In genomic region chr7:108030536-108030935, GRCh38 we compare ENCODE assay signal across 19 cellular contexts. TPM values are rescaled to one million over a fixed set of nuclear protein-coding genes. Genes with fewer than 3 reads are reported as not detected.
DNase-seq lines count a peak whose midpoint lies in the region; ATAC-seq and TF ChIP-seq lines count a peak whose summit lies in the region.
"Had no signal": no experiment of that assay in that cellular context is flagged by ENCODE, and none has a peak within 500 bp of the region (broad histone marks: within the 10 kb centered on the region; RNA-seq: fewer than 3 reads in every experiment).

No MANE protein-coding gene starts in this region.

- DNase-seq in GM03348 (ENCODE audit: low spot score) (peak; percentile 28), SJSA1 (ENCODE audit: low read depth in 1 of 2, low spot score in 2 of 2) (peak in 1 of 2 experiments; percentile 59), fibroblast of mammary gland (ENCODE audit: low read depth) (peak; percentile 51), inferior parietal cortex (ENCODE audit: extremely low spot score) (no peak), left lobe of liver (ENCODE audit: low spot score) (no peak)
- DNase-seq in activated CD8-positive, alpha-beta memory T cell treated with anti-CD3 and anti-CD28 coated beads, Interleukin-2, amount 50 U/mL, for 48 hours, result no peak
- DNase-seq: activated CD4-positive, CD25-positive, alpha-beta regulatory T cell treated with anti-CD3 and anti-CD28 coated beads, Interleukin-2, amount 50 U/mL, for 72 hours; adrenal gland; NCI-H2029; NCI-H510A; SIG-M5; small intestine had no signal

- H3K36me3 ChIP-seq in SJSA1 (no peaks in the 10 kb centered on the region), skeletal muscle satellite cell (ENCODE audit: insufficient read depth, low read length) (no peaks in the 10 kb centered on the region)
- H3K36me3 ChIP-seq: adrenal gland; BLaER1 treated with 17β-estradiol and CSF1 and Interleukin-3, amounts not matched to agents 10 nM and 100 nM; gastroesophageal sphincter; MG63; thoracic aorta had no signal

- H3K9me3 ChIP-seq in SJSA1 (replicated peaks) (no peaks in the 10 kb centered on the region), skeletal muscle satellite cell (replicated peaks; ENCODE audit: low read length) (no peaks in the 10 kb centered on the region)
- H3K9me3 ChIP-seq: adrenal gland; BLaER1 treated with 17β-estradiol and CSF1 and Interleukin-3, amounts not matched to agents 10 nM and 100 nM; gastroesophageal sphincter; MG63; thoracic aorta had no signal

- H3K4me3 ChIP-seq in SJSA1 (no peak overlapping the region), fibroblast of mammary gland (ENCODE audit: control insufficient read depth, low read depth, low read length) (no peak overlapping the region), skeletal muscle satellite cell (ENCODE audit: low read length) (peak overlapping the region; percentile 2)
- H3K4me3 ChIP-seq: adrenal gland; BLaER1 treated with 17β-estradiol and CSF1 and Interleukin-3, amounts not matched to agents 10 nM and 100 nM; gastroesophageal sphincter; MG63; thoracic aorta had no signal

- ATAC-seq in HG03097 (IDR thresholded peaks at IDR 0.05; ENCODE audit: low FRiP score, unreplicated experiment) (no peak), left lobe of liver (no peak)
- ATAC-seq: gastroesophageal sphincter had no signal

- H3K27me3 ChIP-seq in SJSA1 (replicated peaks), result no peaks in the 10 kb centered on the region
- no peaks in the 10 kb centered on the region for H3K27me3 ChIP-seq in skeletal muscle satellite cell (ENCODE audit: control insufficient read depth, insufficient read depth, low read length)
- H3K27me3 ChIP-seq: adrenal gland; BLaER1 treated with 17β-estradiol and CSF1 and Interleukin-3, amounts not matched to agents 10 nM and 100 nM; gastroesophageal sphincter; MG63 had no signal

- peak overlapping the region; percentile 3 for H3K9ac ChIP-seq in skeletal muscle satellite cell (ENCODE audit: low read depth, low read length)
- H3K9ac ChIP-seq: BLaER1 treated with 17β-estradiol and CSF1 and Interleukin-3, amounts not matched to agents 10 nM and 100 nM; parathyroid adenoma had no signal

- H3K4me1 ChIP-seq in SJSA1 (replicated peaks) (peaks cover 20% of the 10 kb centered on the region), skeletal muscle satellite cell (ENCODE audit: control insufficient read depth, insufficient read depth, low read length) (peaks cover 32% of the 10 kb centered on the region)
- H3K4me1 ChIP-seq: adrenal gland; BLaER1 treated with 17β-estradiol and CSF1 and Interleukin-3, amounts not matched to agents 10 nM and 100 nM had no signal

- H3K4me2 ChIP-seq in skeletal muscle satellite cell (ENCODE audit: low read length), result peak overlapping the region; percentile 61
- H3K4me2 ChIP-seq: BLaER1 treated with 17β-estradiol and CSF1 and Interleukin-3, amounts not matched to agents 10 nM and 100 nM had no signal

- peak overlapping the region; percentile 73 for H3K27ac ChIP-seq in SJSA1
- H3K27ac ChIP-seq: adrenal gland; BLaER1 treated with 17β-estradiol and CSF1 and Interleukin-3, amounts not matched to agents 10 nM and 100 nM; gastroesophageal sphincter; parathyroid adenoma had no signal

- TF ChIP-seq CTCF in fibroblast of mammary gland (conservative IDR thresholded peaks at IDR 0.05; ENCODE audit: control insufficient read depth, insufficient read depth, low read depth, low read length), result no peak

RNA-seq across cellular contexts. Expression of gene LAMB1, which starts 27.6 kb away (rescaled TPM):
- 110 and 136 TPM in 2 replicates for total RNA-seq in SJSA1 (2014; rRNA removed; shearing (Covaris generic))
- total RNA-seq in skeletal muscle satellite cell (2012; rRNA removed), result 227 and 312 TPM in 2 replicates
- 29.1 TPM for total RNA-seq in left lobe of liver

Comparison
In these comparisons a context has a peak if more than half of its experiments do, and no peak if none do; other contexts are left out.
1. DNase-seq: peak in GM03348 (single experiment) and fibroblast of mammary gland (single experiment); none in inferior parietal cortex (single experiment), activated CD8-positive, alpha-beta memory T cell treated with anti-CD3 and anti-CD28 coated beads, Interleukin-2, amount 50 U/mL, for 48 hours (single experiment) and left lobe of liver (single experiment).